ENCODE assay signal across 8 cellular contexts in genomic region chrX:153966841-153967535, GRCh38. TPM values are rescaled to one million over a fixed set of nuclear protein-coding genes. Genes with fewer than 3 reads are reported as not detected.
DNase-seq lines count a peak whose midpoint lies in the region; ATAC-seq, FAIRE-seq and TF ChIP-seq lines count a peak whose summit lies in the region.

No MANE protein-coding gene starts in this region.

- DNase-seq in GM19239 (ENCODE audit: insufficient read length, low spot score) (no peak), esophagus muscularis mucosa (ENCODE audit: extremely low spot score) (no peak), dedifferentiated amniotic fluid mesenchymal stem cell (ENCODE audit: extremely low spot score) (no peak), DMS153 treated with DMSO at 0.1 percent for 48 hours (lab: John Stamatoyannopoulos, UW; ENCODE audit: unreplicated experiment) (no peak), posterior cingulate gyrus (no peak)
- peak; percentile 63 for DNase-seq in stimulated activated CD4-positive, alpha-beta T cell treated with anti-CD3 and anti-CD28 coated beads, Interleukin-15, amount 100 ng/mL, for 24 hours

- H3K27ac ChIP-seq in VCaP (peak overlapping the region; percentile 98), esophagus muscularis mucosa (replicated peaks in 1 of 4) (peak overlapping the region; percentile 95 to 99 (median 98))

- TF ChIP-seq POLR2A in esophagus muscularis mucosa (IDR thresholded peaks at IDR 0.05; ENCODE audit: low read depth) = no peak

- H3K4me1 ChIP-seq in esophagus muscularis mucosa = peaks cover 41 to 62% (median 54%) of the 10 kb centered on the region in 4 donors

- no peaks in the 10 kb centered on the region for H3K9me3 ChIP-seq in esophagus muscularis mucosa

- no peaks in the 10 kb centered on the region for H3K27me3 ChIP-seq in esophagus muscularis mucosa

- peaks cover 3 to 26% (median 23%) of the 10 kb centered on the region in 4 donors for H3K36me3 ChIP-seq in esophagus muscularis mucosa

- peak overlapping the region in 1 of 4 donors; percentile 16 for H3K4me3 ChIP-seq in esophagus muscularis mucosa

- FAIRE-seq in GM19239 (lab: Jason Lieb, UNC) = peak; percentile 52

- intact Hi-C loops in esophagus muscularis mucosa (cut with DNase I) (no loop called here), posterior cingulate gyrus (cut with DNase I) (no loop called here)

- TF ChIP-seq EP300 in esophagus muscularis mucosa (IDR thresholded peaks at IDR 0.05) = no peak

- no peak for ATAC-seq in GM18511 (IDR thresholded peaks at IDR 0.05; ENCODE audit: unreplicated experiment)

- 69% methylated on average over 9 of the region's 14 CpGs for WGBS in esophagus muscularis mucosa

- TF ChIP-seq CTCF in VCaP (conservative IDR thresholded peaks at IDR 0.05) (no peak), esophagus muscularis mucosa (IDR thresholded peaks at IDR 0.05) (no peak)

RNA-seq across cellular contexts. Expression of gene HCFC1, which starts 4.6 kb away (rescaled TPM):
- 100 to 1,000 TPM in 1 of 4 donors, 10 to 100 TPM in 3; 50.7 to 102 (median 60.8) TPM for total RNA-seq in esophagus muscularis mucosa

RNA-seq across cellular contexts. Expression of gene TMEM187, which starts 5.6 kb away (rescaled TPM):
- total RNA-seq in esophagus muscularis mucosa = 1 to 10 TPM; 3.6 to 6.9 (median 6.1) TPM

RNA-seq across cellular contexts. Expression of gene RENBP, which starts 22.5 kb away (rescaled TPM):
- total RNA-seq in esophagus muscularis mucosa = 10 to 100 TPM in 1 of 4 donors, 1 to 10 TPM in 3; 8.0 to 12.6 (median 9.1) TPM

RNA-seq across cellular contexts. Expression of gene NAA10, which starts 32.2 kb away (rescaled TPM):
- 100 to 1,000 TPM in 2 of 4 donors, 10 to 100 TPM in 2; 89.3 to 106 (median 95.4) TPM for total RNA-seq in esophagus muscularis mucosa

RNA-seq across cellular contexts. Expression of gene ARHGAP4, which starts 40.9 kb away (rescaled TPM):
- 10 to 100 TPM; 15.9 to 22.4 (median 17.7) TPM for total RNA-seq in esophagus muscularis mucosa
